Comparison of ENCODE assay signal across 8 cellular contexts in the genomic region with DNA sequence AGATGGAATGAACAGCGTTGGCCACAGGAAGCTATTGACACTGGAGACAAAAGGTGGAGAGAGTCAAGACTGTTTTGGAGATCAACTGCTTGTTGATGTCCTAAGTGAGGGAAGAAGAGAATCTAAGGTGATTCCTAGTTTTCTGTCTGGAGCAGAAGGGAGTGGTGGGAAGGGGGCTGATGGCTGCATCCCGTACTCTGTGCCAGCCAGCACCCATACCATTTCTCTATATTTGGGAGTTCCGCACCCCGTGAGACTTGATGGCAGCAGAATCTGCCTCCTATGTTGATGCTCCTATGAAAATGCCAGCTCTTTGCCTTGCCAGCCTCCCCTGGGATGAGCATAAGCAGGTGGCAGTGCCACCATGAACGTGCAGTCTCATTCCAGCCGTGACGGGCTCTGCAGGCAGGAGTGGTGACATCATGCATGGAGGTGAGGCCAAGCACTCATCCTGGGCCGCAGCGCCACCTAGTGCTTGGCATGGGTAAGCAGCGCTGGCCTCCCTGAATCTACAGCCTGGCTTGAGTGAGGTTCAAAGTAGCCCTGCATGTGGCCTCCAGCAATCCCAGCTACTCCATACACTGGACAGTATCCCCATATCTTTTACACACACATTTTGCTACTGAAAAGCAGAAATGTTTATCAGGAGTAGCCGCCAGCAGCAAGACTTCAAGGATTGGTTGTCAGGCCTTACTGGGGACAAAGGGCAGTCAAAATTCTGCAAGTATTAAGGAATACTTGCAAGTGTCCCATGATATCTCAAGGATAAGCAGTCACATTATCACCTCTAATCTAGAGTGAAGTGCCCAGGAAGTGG. TPM values are rescaled to one million over a fixed set of nuclear protein-coding genes. Genes with fewer than 3 reads are reported as not detected.
DNase-seq lines count a peak whose midpoint lies in the region; ATAC-seq and TF ChIP-seq lines count a peak whose summit lies in the region.

No MANE protein-coding gene starts in this region.

- H3K4me3 Mint-ChIP-seq in HFFc6 (peak overlapping the region; percentile 29), type B pancreatic cell (peak overlapping the region; percentile 39)

- TF ChIP-seq CTCF in GM10266 (IDR thresholded peaks at IDR 0.05; ENCODE audit: control insufficient read depth, insufficient read depth, low read depth, missing control alignments): peak; percentile 99
- peak; percentile 98 for TF ChIP-seq CTCF in HFFc6 (IDR thresholded peaks at IDR 0.05)
- TF ChIP-seq CTCF in type B pancreatic cell (conservative IDR thresholded peaks at IDR 0.05): peak; percentile 97

- DNase-seq in GM10266 (ENCODE audit: extremely low spot score) (peak; percentile 74), HFFc6 (peak; percentile 82), NCI-H1092 (lab: John Stamatoyannopoulos, UW) (peak; percentile 88), SKM-1 (lab: John Stamatoyannopoulos, UW; ENCODE audit: unreplicated experiment) (peak; percentile 46), Right ventricle myocardium superior (peak; percentile 91), posterior cingulate gyrus (peak; percentile 58 to 97 (median 86)), type B pancreatic cell (ENCODE audit: extremely low spot score, unreplicated experiment) (peak; percentile 85)
- DNase-seq in activated naive CD4-positive, alpha-beta T cell treated with anti-CD3 and anti-CD28 coated beads, Interleukin-2, amount 50 U/mL, for 16 hours: peak; percentile 79

- H3K4me1 Mint-ChIP-seq in HFFc6 (ENCODE audit: low read depth) (peaks cover 35% of the 10 kb centered on the region), type B pancreatic cell (ENCODE audit: unreplicated experiment) (peaks cover 9% of the 10 kb centered on the region)

- H3K27me3 Mint-ChIP-seq in HFFc6 (ENCODE audit: insufficient read depth) (no peaks in the 10 kb centered on the region; the same call in 1 of the 2 replicates), type B pancreatic cell (peaks cover 5% of the 10 kb centered on the region)

- intact Hi-C loops in Right ventricle myocardium superior (cut with DNase I) (loop anchor here (5.0 kb wide), 1 partner anchor 39 kb away; no protein-coding TSS in a partner anchor), posterior cingulate gyrus (cut with DNase I) (no loop called here)

- H3K36me3 Mint-ChIP-seq in HFFc6 (ENCODE audit: low read depth) (peaks cover 6% of the 10 kb centered on the region; the same call in 1 of the 2 replicates), type B pancreatic cell (no peaks in the 10 kb centered on the region)

- H3K27ac Mint-ChIP-seq in HFFc6 (peak overlapping the region; percentile 81), type B pancreatic cell (peak overlapping the region; percentile 77)

- no peaks in the 10 kb centered on the region for H3K9me3 Mint-ChIP-seq in HFFc6
- H3K9me3 Mint-ChIP-seq in type B pancreatic cell: no peaks in the 10 kb centered on the region

- ATAC-seq in Right ventricle myocardium superior (ENCODE audit: poor library complexity): peak; percentile 94

RNA-seq across cellular contexts. Expression of gene PODXL, which starts 43.0 kb away (rescaled TPM):
- total RNA-seq in HFFc6 (2021; fragmentation: NEBNext Ultra II Directional; extraction: Animal tissue kit (Norgen Biotek cat#: 25700)): 10 to 100 TPM; 10.4 to 23.2 (median 21.3) TPM
- total RNA-seq in Right ventricle myocardium superior: 57.1 TPM
- 25.5 and 44.1 TPM in 2 replicates for total RNA-seq in type B pancreatic cell (ENCODE audit: low replicate concordance)

Comparison
In these comparisons a context has a peak if more than half of its experiments do, and no peak if none do; other contexts are left out.
1. Peak in every context shown above with its lines: DNase-seq and ATAC-seq.